8 cellular contexts compared by ENCODE assay signal in the genomic region with DNA sequence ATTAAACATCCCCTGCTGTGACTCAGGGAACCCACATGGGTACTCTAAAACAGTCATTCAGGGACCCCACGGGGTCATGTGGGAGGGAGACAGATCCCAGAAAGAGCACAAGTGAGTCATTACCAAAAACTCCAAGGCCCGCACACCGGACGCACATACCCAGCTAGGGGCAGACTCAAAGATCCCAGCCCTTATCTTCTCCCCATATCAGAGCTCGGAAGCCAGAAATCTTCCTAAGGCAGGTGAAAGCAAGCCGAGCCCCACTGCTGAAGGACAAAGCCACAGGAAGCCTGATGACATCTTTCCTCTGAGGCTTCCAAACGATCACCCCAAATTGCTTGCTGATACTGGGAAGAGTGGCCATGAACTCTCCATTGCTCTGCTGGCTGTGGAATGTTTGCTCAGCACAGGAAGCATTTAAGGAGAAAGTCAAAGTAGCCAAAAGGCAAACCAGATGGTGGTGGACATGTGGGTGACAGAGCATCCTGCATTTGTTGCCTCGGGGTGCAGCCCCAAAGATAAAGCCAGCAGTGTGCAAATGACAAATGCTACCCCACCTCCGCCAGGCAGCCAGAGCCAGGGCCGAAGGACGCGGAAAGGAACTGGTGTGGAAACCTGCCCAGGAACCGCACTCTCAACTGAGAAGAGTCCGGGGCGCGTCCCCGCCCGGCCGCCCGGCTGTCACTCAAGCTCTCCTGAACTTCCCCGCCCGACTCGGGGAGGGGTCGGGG. TPM values are rescaled to one million over a fixed set of nuclear protein-coding genes. Genes with fewer than 3 reads are reported as not detected.
DNase-seq lines count a peak whose midpoint lies in the region; ATAC-seq, FAIRE-seq and TF ChIP-seq lines count a peak whose summit lies in the region.

No MANE protein-coding gene starts in this region.

- no peaks in the 10 kb centered on the region for H3K27me3 Mint-ChIP-seq in activated naive CD8-positive, alpha-beta T cell treated with anti-CD3 and anti-CD28 coated beads for 36 hours

- no peak for FAIRE-seq in pancreas (lab: Jason Lieb, UNC)

- intact Hi-C loops in head of caudate nucleus (cut with DNase I) = loop anchor here (1.0 kb wide), 1 partner anchor 17 kb away; the partner anchor contains the start of gene COX5B
- intact Hi-C loops in pancreas (cut with DNase I) = no loop called here
- intact Hi-C loops in tibial artery (cut with DNase I; ENCODE audit: low total_unique reads) = loop anchor here (2.0 kb wide), 1 partner anchor 16 kb away; the partner anchor contains the start of gene COX5B

- peaks cover 25% of the 10 kb centered on the region for H3K36me3 Mint-ChIP-seq in activated naive CD8-positive, alpha-beta T cell treated with anti-CD3 and anti-CD28 coated beads for 36 hours

- H3K27ac ChIP-seq in HUES48 (ENCODE audit: low read depth, low read length) (peak overlapping the region; percentile 91), pancreas (peak overlapping the region; percentile 88 to 99 (median 97)), tibial artery (peak overlapping the region; percentile 89 to 93)

- 0 to 1% methylated on average over 24 of the region's 24 CpGs for WGBS in pancreas, 2 donors

- H3K4me1 ChIP-seq in HUES48 (ENCODE audit: control insufficient read depth, insufficient read depth, low read length) = peaks cover 17% of the 10 kb centered on the region; the same call in 1 of the 2 replicates
- H3K4me1 ChIP-seq in pancreas = peaks cover 5 to 15% (median 13%) of the 10 kb centered on the region in 3 donors
- H3K4me1 ChIP-seq in tibial artery = peaks cover 0 to 33% (median 27%) of the 10 kb centered on the region in 4 donors

- peak; percentile 41 for ATAC-seq in GM21447 (IDR thresholded peaks at IDR 0.05; ENCODE audit: unreplicated experiment)
- peak; percentile 45 for ATAC-seq in SK-N-SH treated with all-trans-retinoic acid at 6 μM for 48 hours
- peak; percentile 17 to 46 (median 34) for ATAC-seq in pancreas

- no peaks in the 10 kb centered on the region for H3K27me3 ChIP-seq in HUES48 (ENCODE audit: control insufficient read depth, insufficient read depth, low read length)
- H3K27me3 ChIP-seq in pancreas = no peaks in the 10 kb centered on the region
- H3K27me3 ChIP-seq in tibial artery = no peaks in the 10 kb centered on the region

- DNase-seq in DMS79 (lab: John Stamatoyannopoulos, UW) (peak; percentile 37), head of caudate nucleus (peak; percentile 31 to 84 (median 67)), pancreas (peak; percentile 65 to 86 (median 72)), tibial artery (peak; percentile 68 to 84)
- peak; percentile 87 for DNase-seq in activated naive CD8-positive, alpha-beta T cell treated with anti-CD3 and anti-CD28 coated beads for 36 hours

- peak overlapping the region; percentile 90 for H3K4me3 Mint-ChIP-seq in activated naive CD8-positive, alpha-beta T cell treated with anti-CD3 and anti-CD28 coated beads for 36 hours

- H3K9me3 Mint-ChIP-seq in activated naive CD8-positive, alpha-beta T cell treated with anti-CD3 and anti-CD28 coated beads for 36 hours = no peaks in the 10 kb centered on the region

- H3K4me3 ChIP-seq in HUES48 (ENCODE audit: low read depth, low read length) (peak overlapping the region; percentile 87), pancreas (peak overlapping the region; percentile 80 to 88 (median 82)), tibial artery (peak overlapping the region; percentile 68 to 77)

- peak overlapping the region; percentile 98 for H3K27ac Mint-ChIP-seq in activated naive CD8-positive, alpha-beta T cell treated with anti-CD3 and anti-CD28 coated beads for 36 hours

- peaks cover 18% of the 10 kb centered on the region for H3K4me1 Mint-ChIP-seq in activated naive CD8-positive, alpha-beta T cell treated with anti-CD3 and anti-CD28 coated beads for 36 hours

- peak overlapping the region; percentile 63 for H3K9ac ChIP-seq in HUES48 (ENCODE audit: low read depth, low read length)

- H3K9me3 ChIP-seq in HUES48 (ENCODE audit: control insufficient read depth, insufficient read depth, low read length) = no peaks in the 10 kb centered on the region
- no peaks in the 10 kb centered on the region for H3K9me3 ChIP-seq in pancreas
- no peaks in the 10 kb centered on the region for H3K9me3 ChIP-seq in tibial artery

- H3K36me3 ChIP-seq in HUES48 (ENCODE audit: control insufficient read depth, insufficient read depth, low read length) (peaks cover 25% of the 10 kb centered on the region), pancreas (peaks cover 0 to 12% (median 7%) of the 10 kb centered on the region in 3 donors), tibial artery (peaks cover 9 to 23% (median 14%) of the 10 kb centered on the region in 3 donors)

- TF ChIP-seq CTCF in pancreas (IDR thresholded peaks at IDR 0.05) (no peak), tibial artery (IDR thresholded peaks at IDR 0.05) (no peak)

TF ChIP-seq in SK-N-SH treated with all-trans-retinoic acid at 6 μM for 48 hours, 23 proteins besides CTCF, POLR2A, EP300 and RAD21 (continues in another document):
- no peak for TF ChIP-seq ZFP30 (CRISPR knock-in tag; IDR thresholded peaks at IDR 0.05)
- no peak; the same call in 1 of the 2 replicates for TF ChIP-seq TCF4 (CRISPR knock-in tag; IDR thresholded peaks at IDR 0.05; ENCODE audit: borderline replicate concordance)
- TF ChIP-seq CSDC2 (CRISPR knock-in tag; IDR thresholded peaks at IDR 0.05) = no peak
- no peak for TF ChIP-seq ISL1 (CRISPR knock-in tag; IDR thresholded peaks at IDR 0.05)
- TF ChIP-seq ARNTL (CRISPR knock-in tag; IDR thresholded peaks at IDR 0.05; ENCODE audit: borderline replicate concordance, low read depth) = no peak
- TF ChIP-seq TOX (CRISPR knock-in tag; IDR thresholded peaks at IDR 0.05; ENCODE audit: borderline replicate concordance) = no peak
- TF ChIP-seq ZNF565 (CRISPR knock-in tag; conservative IDR thresholded peaks at IDR 0.05; ENCODE audit: low read depth) = no peak
- no peak for TF ChIP-seq ESRRG (CRISPR knock-in tag; IDR thresholded peaks at IDR 0.05)
- TF ChIP-seq ZNF70 (CRISPR knock-in tag; IDR thresholded peaks at IDR 0.05) = no peak
- TF ChIP-seq ZC3H10 (CRISPR knock-in tag; IDR thresholded peaks at IDR 0.05) = no peak
- no peak for TF ChIP-seq PPARA (CRISPR knock-in tag; IDR thresholded peaks at IDR 0.05; ENCODE audit: borderline replicate concordance)
- TF ChIP-seq, protein P1, sequence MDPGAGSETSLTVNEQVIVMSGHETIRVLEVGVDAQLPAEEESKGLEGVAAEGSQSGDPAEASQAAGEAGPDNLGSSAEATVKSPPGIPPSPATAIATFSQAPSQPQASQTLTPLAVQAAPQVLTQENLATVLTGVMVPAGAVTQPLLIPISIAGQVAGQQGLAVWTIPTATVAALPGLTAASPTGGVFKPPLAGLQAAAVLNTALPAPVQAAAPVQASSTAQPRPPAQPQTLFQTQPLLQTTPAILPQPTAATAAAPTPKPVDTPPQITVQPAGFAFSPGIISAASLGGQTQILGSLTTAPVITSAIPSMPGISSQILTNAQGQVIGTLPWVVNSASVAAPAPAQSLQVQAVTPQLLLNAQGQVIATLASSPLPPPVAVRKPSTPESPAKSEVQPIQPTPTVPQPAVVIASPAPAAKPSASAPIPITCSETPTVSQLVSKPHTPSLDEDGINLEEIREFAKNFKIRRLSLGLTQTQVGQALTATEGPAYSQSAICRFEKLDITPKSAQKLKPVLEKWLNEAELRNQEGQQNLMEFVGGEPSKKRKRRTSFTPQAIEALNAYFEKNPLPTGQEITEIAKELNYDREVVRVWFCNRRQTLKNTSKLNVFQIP (CRISPR knock-in tag; IDR thresholded peaks at IDR 0.05; ENCODE audit: borderline replicate concordance, low read depth) = no peak
- no peak for TF ChIP-seq SNAI2 (CRISPR knock-in tag; IDR thresholded peaks at IDR 0.05)
- no peak for TF ChIP-seq ZFP3 (CRISPR knock-in tag; IDR thresholded peaks at IDR 0.05)
- TF ChIP-seq CSRNP3 (CRISPR knock-in tag; IDR thresholded peaks at IDR 0.05) = no peak

RNA-seq across cellular contexts. Expression of gene ACTR1B, which starts 0.8 kb away (rescaled TPM):
- 10 to 100 TPM; 85.4 to 89.6 TPM for total RNA-seq in activated naive CD8-positive, alpha-beta T cell treated with anti-CD3 and anti-CD28 coated beads for 36 hours
- total RNA-seq in pancreas = 10 to 100 TPM; 46.8 to 52.2 (median 49.1) TPM
- 10 to 100 TPM; 73.6 to 90.0 TPM for polyA plus RNA-seq in pancreas

RNA-seq across cellular contexts. Expression of gene C2orf92, which starts 6.5 kb away (rescaled TPM):
- total RNA-seq in activated naive CD8-positive, alpha-beta T cell treated with anti-CD3 and anti-CD28 coated beads for 36 hours = 1 to 10 TPM; 6.1 to 7.3 TPM
- 10 to 100 TPM in 1 of 6 donors, 1 to 10 TPM in 5; 4.1 to 10.5 (median 7.1) TPM for total RNA-seq in pancreas
- polyA plus RNA-seq in pancreas = 10 to 100 TPM; 40.2 to 42.6 TPM

RNA-seq across cellular contexts. Expression of gene COX5B, which starts 17.2 kb away (rescaled TPM):
- total RNA-seq in activated naive CD8-positive, alpha-beta T cell treated with anti-CD3 and anti-CD28 coated beads for 36 hours = 100 to 1,000 TPM; 214 to 225 TPM
- total RNA-seq in pancreas = 100 to 1,000 TPM in 3 of 6 donors, 10 to 100 TPM in 3; 73.5 to 109 (median 96.2) TPM
- 100 to 1,000 TPM; 210 to 214 TPM for polyA plus RNA-seq in pancreas

RNA-seq across cellular contexts. Expression of gene ZAP70, which starts 50.3 kb away (rescaled TPM):
- 100 to 1,000 TPM; 198 to 204 TPM for total RNA-seq in activated naive CD8-positive, alpha-beta T cell treated with anti-CD3 and anti-CD28 coated beads for 36 hours
- 1 to 10 TPM in 5 of 6 donors, under 1 TPM in 1; 0.42 to 1.7 (median 1.2) TPM for total RNA-seq in pancreas
- 1 to 10 TPM; 2.5 to 2.6 TPM for polyA plus RNA-seq in pancreas

Comparison
In these comparisons a context has a peak if more than half of its experiments do, and no peak if none do; other contexts are left out.
1. Peak in every context shown above with its lines: DNase-seq, ATAC-seq, H3K4me3 ChIP-seq and H3K27ac ChIP-seq.
2. DNase-seq: peak in every context shown above with its lines; median percentile 87 in activated naive CD8-positive, alpha-beta T cell treated with anti-CD3 and anti-CD28 coated beads for 36 hours; 76 in tibial artery; 72 in pancreas; 67 in head of caudate nucleus; 37 in DMS79.
3. intact Hi-C loops: an anchor here in head of caudate nucleus (1.0 kb wide) and tibial artery (2.0 kb wide); none called in pancreas.